8 cellular contexts compared by ENCODE assay signal in the genomic region with DNA sequence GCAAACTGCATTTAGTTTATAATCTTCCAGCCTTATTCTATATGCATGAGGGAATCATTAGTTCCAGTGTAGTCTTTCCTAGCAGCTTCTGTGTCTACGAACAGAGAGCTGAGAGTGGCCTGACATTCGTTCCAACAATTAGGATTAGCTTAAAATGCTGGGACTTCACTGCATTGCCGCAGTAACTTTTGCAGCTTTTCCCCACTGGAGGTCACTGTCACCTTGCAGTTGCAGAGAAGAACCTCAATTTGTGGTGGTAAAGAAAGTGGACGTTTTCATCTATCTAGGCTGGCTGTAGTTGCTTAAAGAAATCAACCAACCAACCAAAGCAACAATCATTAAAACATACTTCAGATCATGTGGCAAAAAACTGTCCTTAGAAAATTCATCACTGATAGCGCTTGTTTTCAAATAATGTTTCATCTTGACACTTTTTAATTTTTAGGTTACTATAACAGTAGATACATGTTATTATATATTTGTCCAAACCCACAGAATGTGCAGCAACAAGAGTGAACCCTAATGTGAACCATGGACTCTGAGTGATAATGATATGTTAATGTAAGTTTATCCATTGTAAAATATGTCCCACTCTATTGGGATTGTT. TPM values are rescaled to one million over a fixed set of nuclear protein-coding genes. Genes with fewer than 3 reads are reported as not detected.
DNase-seq lines count a peak whose midpoint lies in the region; ATAC-seq and TF ChIP-seq lines count a peak whose summit lies in the region.

No MANE protein-coding gene starts in this region.

- intact Hi-C loops in ascending aorta (cut with DNase I), result loop anchor here (2.0 kb wide), 1 partner anchor 194 kb away; no protein-coding TSS in a partner anchor

- no peaks in the 10 kb centered on the region for H3K27me3 ChIP-seq in KMS-11 (ENCODE audit: insufficient read depth, low read depth)
- H3K27me3 ChIP-seq in ascending aorta, result no peaks in the 10 kb centered on the region

- ATAC-seq in GM19463 (IDR thresholded peaks at IDR 0.05; ENCODE audit: unreplicated experiment), result no peak

- H3K4me1 ChIP-seq in KMS-11 (ENCODE audit: low read depth, poor library complexity, severe bottlenecking), result no peaks in the 10 kb centered on the region
- H3K4me1 ChIP-seq in ascending aorta, result peaks cover 0 to 6% of the 10 kb centered on the region in 2 donors

- H3K9ac ChIP-seq in KMS-11, result no peak overlapping the region

- no peaks in the 10 kb centered on the region for H3K9me3 ChIP-seq in ascending aorta

- H3K27ac ChIP-seq in KMS-11 (no peak overlapping the region), ascending aorta (no peak overlapping the region)

- H3K4me3 ChIP-seq in KMS-11 (IDR thresholded peaks at IDR 0.05; ENCODE audit: insufficient read depth, low read depth, low read length) (no peak overlapping the region), ascending aorta (no peak overlapping the region)

- peak; percentile 38 to 80 (median 48) for DNase-seq in NCI-H1417 (lab: John Stamatoyannopoulos, UW)
- DNase-seq in NCI-H1417 treated with DMSO at 0.1 percent for 48 hours (lab: John Stamatoyannopoulos, UW), result no peak
- DNase-seq in SK-N-DZ (ENCODE audit: low spot score), result peak; percentile 62
- DNase-seq in ascending aorta (ENCODE audit: low spot score in 2 of 2), result peak in 1 of 2 donors; percentile 78
- DNase-seq in iPS-NIHi11 (ENCODE audit: low spot score), result peak; percentile 62
- peak; percentile 40 for DNase-seq in stimulated activated CD4-positive, alpha-beta T cell treated with anti-CD3 and anti-CD28 coated beads, Interleukin-2, amount 100 ng/mL, for 4 hours (ENCODE audit: low read depth)

- TF ChIP-seq CTCF in KMS-11 (conservative IDR thresholded peaks at IDR 0.05; ENCODE audit: low read depth, low read length) (peak; percentile 70), ascending aorta (IDR thresholded peaks at IDR 0.05) (peak; percentile 64 to 74 (median 68))

- H4K20me1 ChIP-seq in KMS-11 (ENCODE audit: insufficient read depth), result no peaks in the 10 kb centered on the region

- no peak overlapping the region for H3K4me2 ChIP-seq in KMS-11

- H3K79me2 ChIP-seq in KMS-11 (ENCODE audit: insufficient read depth, low read depth), result no peaks in the 10 kb centered on the region

- no peak overlapping the region for H2AFZ ChIP-seq in KMS-11 (ENCODE audit: low read depth)

- H3K36me3 ChIP-seq in KMS-11 (ENCODE audit: insufficient read depth) (no peaks in the 10 kb centered on the region), ascending aorta (no peaks in the 10 kb centered on the region)

RNA-seq across cellular contexts. Expression of gene MYLK4, which starts 12.2 kb away (rescaled TPM):
- polyA plus RNA-seq in SK-N-DZ (2014; cell fraction: cytosol; rRNA removed), result 0.05 TPM in 1 of 2 replicates, not detected in the other
- 0.04 and 0.10 TPM in 2 replicates for polyA plus RNA-seq in SK-N-DZ (2014; cell fraction: nucleus; rRNA removed)
- not detected for total RNA-seq in ascending aorta

RNA-seq across cellular contexts. Expression of gene WRNIP1, which starts 26.7 kb away (rescaled TPM):
- 60.5 and 67.2 TPM in 2 replicates for polyA plus RNA-seq in SK-N-DZ (2014; cell fraction: cytosol; rRNA removed)
- polyA plus RNA-seq in SK-N-DZ (2014; cell fraction: nucleus; rRNA removed), result 59.5 and 73.1 TPM in 2 replicates
- 100 TPM for total RNA-seq in ascending aorta
